ENCODE assay signal across 8 cellular contexts in genomic region chr19:4124638-4125037, GRCh38. TPM values are rescaled to one million over a fixed set of nuclear protein-coding genes. Genes with fewer than 3 reads are reported as not detected.
A peak's percentile ranks its signal among the peaks of the same experiment; 100 is the strongest.
DNase-seq lines count a peak whose midpoint lies in the region; ATAC-seq and TF ChIP-seq lines count a peak whose summit lies in the region.

No MANE protein-coding gene starts in this region.

- peaks cover 6% of the 10 kb centered on the region for H3K36me3 ChIP-seq in GM06990 (ENCODE audit: control insufficient read depth, insufficient read depth, low read length)

- H3K27me3 ChIP-seq in GM06990 (replicated peaks; ENCODE audit: control insufficient read depth, insufficient read depth, low read length), result no peaks in the 10 kb centered on the region

- intact Hi-C loops in posterior cingulate gyrus (cut with DNase I), result loop anchor here (5.0 to 10.0 kb wide), 3 partner anchors 57 to 117 kb away; partner anchors contain the start of genes ANKRD24, PIAS4, SIRT6 and ZBTB7A

- H3K4me3 Mint-ChIP-seq in endothelial cell (ENCODE audit: unreplicated experiment) (peak overlapping the region; percentile 87), progenitor cell of endocrine pancreas (ENCODE audit: low read depth) (peak overlapping the region; percentile 72)

- H3K4me3 ChIP-seq in GM06990 (replicated peaks; ENCODE audit: low read depth, low read length), result peak overlapping the region; percentile 99

- peak overlapping the region; percentile 52 for H3K27ac Mint-ChIP-seq in endothelial cell (ENCODE audit: unreplicated experiment)
- H3K27ac Mint-ChIP-seq in progenitor cell of endocrine pancreas, result no peak overlapping the region

- H3K4me1 Mint-ChIP-seq in endothelial cell (ENCODE audit: unreplicated experiment) (peaks cover 13% of the 10 kb centered on the region), progenitor cell of endocrine pancreas (ENCODE audit: low read depth) (peaks cover 12% of the 10 kb centered on the region)

- peaks cover 7% of the 10 kb centered on the region for H3K36me3 Mint-ChIP-seq in endothelial cell (ENCODE audit: low read depth, unreplicated experiment)
- peaks cover 2% of the 10 kb centered on the region for H3K36me3 Mint-ChIP-seq in progenitor cell of endocrine pancreas (ENCODE audit: insufficient read depth)

- DNase-seq in GM06990 (ENCODE audit: extremely low read depth, insufficient read length) (no peak), OCI-M1 (lab: John Stamatoyannopoulos, UW) (peak; percentile 7), endothelial cell (ENCODE audit: low spot score) (no peak), progenitor cell of endocrine pancreas (ENCODE audit: low spot score, unreplicated experiment) (no peak), SHP77 treated with DMSO at 0.1 percent for 48 hours (lab: John Stamatoyannopoulos, UW) (no peak), posterior cingulate gyrus (no peak)

- ATAC-seq in HG03108 (IDR thresholded peaks at IDR 0.05; ENCODE audit: unreplicated experiment) (no peak), HG02885 (IDR thresholded peaks at IDR 0.05; ENCODE audit: poor library complexity, unreplicated experiment) (no peak)

- H3K9me3 Mint-ChIP-seq in endothelial cell (ENCODE audit: unreplicated experiment) (no peaks in the 10 kb centered on the region), progenitor cell of endocrine pancreas (ENCODE audit: low read depth) (no peaks in the 10 kb centered on the region)

- TF ChIP-seq CTCF in GM06990 (IDR thresholded peaks at IDR 0.05; ENCODE audit: insufficient read depth, low read length, poor library complexity, severe bottlenecking), result no peak
- TF ChIP-seq CTCF in endothelial cell (IDR thresholded peaks at IDR 0.05; ENCODE audit: unreplicated experiment), result no peak
- no peak for TF ChIP-seq CTCF in progenitor cell of endocrine pancreas (IDR thresholded peaks at IDR 0.05; ENCODE audit: unreplicated experiment)

- H3K27me3 Mint-ChIP-seq in endothelial cell (ENCODE audit: unreplicated experiment), result peaks cover 6% of the 10 kb centered on the region
- H3K27me3 Mint-ChIP-seq in progenitor cell of endocrine pancreas, result no peaks in the 10 kb centered on the region

RNA-seq across cellular contexts. Expression of gene MAP2K2, which starts 0.7 kb away (rescaled TPM):
- total RNA-seq in endothelial cell (ENCODE audit: unreplicated experiment) (153 TPM), progenitor cell of endocrine pancreas (149 and 154 TPM in 2 replicates)

RNA-seq across cellular contexts. Expression of gene CREB3L3, which starts 28.8 kb away (rescaled TPM):
- total RNA-seq in endothelial cell (ENCODE audit: unreplicated experiment), result not detected
- 2.4 and 2.9 TPM in 2 replicates for total RNA-seq in progenitor cell of endocrine pancreas

RNA-seq across cellular contexts. Expression of gene SIRT6, which starts 57.7 kb away (rescaled TPM):
- total RNA-seq in endothelial cell (ENCODE audit: unreplicated experiment), result 24.6 TPM
- total RNA-seq in progenitor cell of endocrine pancreas, result 33.2 and 35.1 TPM in 2 replicates

RNA-seq across cellular contexts. Expression of gene ANKRD24, which starts 57.9 kb away (rescaled TPM):
- total RNA-seq in endothelial cell (ENCODE audit: unreplicated experiment) (0.82 TPM), progenitor cell of endocrine pancreas (0.89 and 1.6 TPM in 2 replicates)

RNA-seq across cellular contexts. Expression of gene ZBTB7A, which starts 57.9 kb away (rescaled TPM):
- total RNA-seq in endothelial cell (ENCODE audit: unreplicated experiment) (14.5 TPM), progenitor cell of endocrine pancreas (18.4 and 19.1 TPM in 2 replicates)
